In genomic region chr10:28627102-28627501, GRCh38 we compare ENCODE assay signal across 22 cellular contexts. TPM values are rescaled to one million over a fixed set of nuclear protein-coding genes. Genes with fewer than 3 reads are reported as not detected.
A peak's percentile ranks its signal among the peaks of the same experiment; 100 is the strongest.
DNase-seq lines count a peak whose midpoint lies in the region; ATAC-seq and TF ChIP-seq lines count a peak whose summit lies in the region.
"Had no signal": no experiment of that assay in that cellular context is flagged by ENCODE, and none has a peak within 500 bp of the region (broad histone marks: within the 10 kb centered on the region; RNA-seq: fewer than 3 reads in every experiment).

No MANE protein-coding gene starts in this region.

- peaks cover 6% of the 10 kb centered on the region for H3K4me1 Mint-ChIP-seq in activated CD8-positive, alpha-beta T cell treated with anti-CD3 and anti-CD28 coated beads for 36 hours (ENCODE audit: low read depth)

- H3K27me3 Mint-ChIP-seq in activated CD8-positive, alpha-beta T cell treated with anti-CD3 and anti-CD28 coated beads for 36 hours: peaks cover 10% of the 10 kb centered on the region

- CTCF ChIA-PET in AG04449 (lab: Yijun Ruan, JAX): interaction anchor here (1.0 to 5.6 kb wide), 6 partner anchors 11 to 869 kb away, joined by 3 to 49 read pairs (median 15); no protein-coding TSS in a partner anchor
- CTCF ChIA-PET in activated CD8-positive, alpha-beta T cell treated with anti-CD3 and anti-CD28 coated beads for 36 hours (lab: Charles Lee): interaction anchor here (0.7 to 2.5 kb wide), 6 partner anchors 20 to 1716 kb away, joined by 3 to 8 read pairs (median 4); no protein-coding TSS in a partner anchor

- no peak overlapping the region for H3K4me3 ChIP-seq in AG04449 (ENCODE audit: low read depth, low read length)
- H3K4me3 ChIP-seq in fibroblast of the aortic adventitia (ENCODE audit: low read depth, low read length): no peak overlapping the region
- H3K4me3 ChIP-seq: MG63, PC-9, SJSA1 had no signal

- H3K27ac Mint-ChIP-seq in activated CD8-positive, alpha-beta T cell treated with anti-CD3 and anti-CD28 coated beads for 36 hours: no peak overlapping the region
- H3K27ac Mint-ChIP-seq: CD14-positive monocyte had no signal

- POLR2A ChIA-PET in AG04449 (lab: Yijun Ruan, JAX): interaction anchor here (0.7 to 1.1 kb wide), 2 partner anchors 95 to 846 kb away, joined by 3 read pairs; no protein-coding TSS in a partner anchor
- POLR2A ChIA-PET in activated CD8-positive, alpha-beta T cell treated with anti-CD3 and anti-CD28 coated beads for 36 hours (lab: Charles Lee): no interaction called here

- H3K36me3 Mint-ChIP-seq in activated CD8-positive, alpha-beta T cell treated with anti-CD3 and anti-CD28 coated beads for 36 hours (ENCODE audit: low read depth): peaks cover 3% of the 10 kb centered on the region

- TF ChIP-seq CTCF in AG04449 (IDR thresholded peaks at IDR 0.05; ENCODE audit: insufficient read depth, low read length, missing control alignments) (no peak), fibroblast of the aortic adventitia (IDR thresholded peaks at IDR 0.05; ENCODE audit: insufficient read depth, low read length) (no peak)
- TF ChIP-seq CTCF in activated CD8-positive, alpha-beta T cell treated with anti-CD3 and anti-CD28 coated beads for 36 hours (IDR thresholded peaks at IDR 0.05): no peak

- H3K9me3 Mint-ChIP-seq in activated CD8-positive, alpha-beta T cell treated with anti-CD3 and anti-CD28 coated beads for 36 hours: no peaks in the 10 kb centered on the region

- no peak overlapping the region for H3K4me3 Mint-ChIP-seq in activated CD8-positive, alpha-beta T cell treated with anti-CD3 and anti-CD28 coated beads for 36 hours
- H3K4me3 Mint-ChIP-seq: CD14-positive monocyte had no signal

- intact Hi-C loops in activated CD8-positive, alpha-beta T cell treated with anti-CD3 and anti-CD28 coated beads for 36 hours (cut with micrococcal nuclease): no loop called here

- DNase-seq in AG04449 (ENCODE audit: low read depth, low spot score): peak; percentile 14
- DNase-seq in NCI-H69 (lab: John Stamatoyannopoulos, UW): peak; percentile 26
- DNase-seq in astrocyte of the hippocampus (ENCODE audit: low read depth, low spot score): peak; percentile 88
- peak; percentile 43 for DNase-seq in fibroblast of the aortic adventitia (ENCODE audit: low read depth)
- DNase-seq in H4 (ENCODE audit: low spot score): no peak
- no peak for DNase-seq in NCI-H1436 (lab: John Stamatoyannopoulos, UW)
- DNase-seq in activated CD8-positive, alpha-beta T cell treated with anti-CD3 and anti-CD28 coated beads for 36 hours: no peak
- DNase-seq: AML-193, DMS 273 treated with DMSO at 0.1 percent for 48 hours, IMR-90, Karpas-422, MG63, NCI-H1105, NCI-H1930, NCI-H2171 treated with DMSO at 0.1 percent for 48 hours, NCI-H446 treated with DMSO at 0.1 percent for 48 hours, NCI-H748 treated with DMSO at 0.1 percent for 48 hours, PC-9 had no signal

- no peak for ATAC-seq in GM21381 (IDR thresholded peaks at IDR 0.05; ENCODE audit: unreplicated experiment)
- no peak for ATAC-seq in activated CD8-positive, alpha-beta T cell treated with anti-CD3 and anti-CD28 coated beads for 36 hours
- ATAC-seq: HCT116 had no signal

RNA-seq across cellular contexts. Expression of gene BAMBI, which starts 50.2 kb away (rescaled TPM):
- 1.4 and 12.8 TPM in 2 replicates for total RNA-seq in fibroblast of the aortic adventitia (ENCODE audit: low replicate concordance)
- total RNA-seq in H4 (2014; rRNA removed; shearing (Covaris generic)): 51.3 and 58.9 TPM in 2 replicates
- total RNA-seq in activated CD8-positive, alpha-beta T cell treated with anti-CD3 and anti-CD28 coated beads for 36 hours: under 1 TPM; 0.18 to 0.27 TPM

Comparison
In these comparisons a context has a peak if more than half of its experiments do, and no peak if none do; other contexts are left out.
1. DNase-seq: peak in AG04449 (single experiment), NCI-H69 (single experiment), astrocyte of the hippocampus (single experiment) and fibroblast of the aortic adventitia (single experiment); none in H4 (single experiment), NCI-H1436 (single experiment) and activated CD8-positive, alpha-beta T cell treated with anti-CD3 and anti-CD28 coated beads for 36 hours (single experiment).